ENCODE assay signal across 8 cellular contexts in genomic region chr9:72433616-72434280, GRCh38.
DNase-seq lines count a peak whose midpoint lies in the region; FAIRE-seq and TF ChIP-seq lines count a peak whose summit lies in the region.
"Not testable (repeated sequence)": the region's sequence is repeated elsewhere in the genome, so short reads cannot be mapped to it uniquely, and the experiment has no call there.

No MANE protein-coding gene starts in this region.

- not testable (repeated sequence) for FAIRE-seq in bronchial epithelial cell (lab: Jason Lieb, UNC)

- H2AFZ ChIP-seq in smooth muscle cell (ENCODE audit: low read depth): not testable (repeated sequence)

- DNase-seq in AG10803 (ENCODE audit: low read depth): peak; percentile 84
- peak; percentile 42 for DNase-seq in H4 (ENCODE audit: low spot score)
- DNase-seq in LoVo (ENCODE audit: low spot score): peak; percentile 45
- peak; percentile 49 for DNase-seq in SW480 (ENCODE audit: low spot score)
- DNase-seq in bronchial epithelial cell (ENCODE audit: low read depth): peak; percentile 79
- peak; percentile 35 to 58 for DNase-seq in foreskin fibroblast
- DNase-seq in kidney tubule cell (ENCODE audit: low spot score): peak; percentile 96
- not testable (repeated sequence) for DNase-seq in smooth muscle cell (lab: John Stamatoyannopoulos, UW; ENCODE audit: unreplicated experiment)

- not testable (repeated sequence) for H3K9me3 ChIP-seq in smooth muscle cell (replicated peaks; ENCODE audit: low read depth)

- not testable (repeated sequence) for H3F3A ChIP-seq in smooth muscle cell (ENCODE audit: low read depth)

- H3K36me3 ChIP-seq in bronchial epithelial cell (ENCODE audit: control insufficient read depth, insufficient read depth, low read length); smooth muscle cell (ENCODE audit: low read depth): not testable (repeated sequence)

- not testable (repeated sequence) for H3K9ac ChIP-seq in smooth muscle cell (ENCODE audit: low read depth)

- 48% methylated on average over 12 of the region's 12 CpGs for WGBS in smooth muscle cell (ENCODE audit: low lambda C conversion rate)

- TF ChIP-seq CTCF in AG10803 (conservative IDR thresholded peaks at IDR 0.05; ENCODE audit: low read length); bronchial epithelial cell (IDR thresholded peaks at IDR 0.05; ENCODE audit: insufficient read depth, low read length, severe bottlenecking); foreskin fibroblast (IDR thresholded peaks at IDR 0.05; ENCODE audit: low read depth, low read length); smooth muscle cell (IDR thresholded peaks at IDR 0.05; ENCODE audit: borderline replicate concordance, insufficient read depth, poor library complexity, severe bottlenecking): not testable (repeated sequence)

- not testable (repeated sequence) for H3K4me1 ChIP-seq in smooth muscle cell (ENCODE audit: low read depth)

- not testable (repeated sequence) for H3K79me2 ChIP-seq in smooth muscle cell (ENCODE audit: low read depth)

- not testable (repeated sequence) for H3K27me3 ChIP-seq in bronchial epithelial cell (ENCODE audit: control insufficient read depth, insufficient read depth, low read length); smooth muscle cell (ENCODE audit: low read depth)

- not testable (repeated sequence) for H3K4me3 ChIP-seq in AG10803 (ENCODE audit: low read length); bronchial epithelial cell (ENCODE audit: low read depth, low read length); foreskin fibroblast (ENCODE audit: low read depth in 1 of 2, low read length in 2 of 2); smooth muscle cell

- H3K4me2 ChIP-seq in smooth muscle cell: peak overlapping the region; percentile 57

- H3K27ac ChIP-seq in smooth muscle cell (ENCODE audit: low read depth): peak overlapping the region; percentile 4

- not testable (repeated sequence) for H4K20me1 ChIP-seq in smooth muscle cell (ENCODE audit: low read depth)
